24 cellular contexts compared by ENCODE assay signal in the genomic region with DNA sequence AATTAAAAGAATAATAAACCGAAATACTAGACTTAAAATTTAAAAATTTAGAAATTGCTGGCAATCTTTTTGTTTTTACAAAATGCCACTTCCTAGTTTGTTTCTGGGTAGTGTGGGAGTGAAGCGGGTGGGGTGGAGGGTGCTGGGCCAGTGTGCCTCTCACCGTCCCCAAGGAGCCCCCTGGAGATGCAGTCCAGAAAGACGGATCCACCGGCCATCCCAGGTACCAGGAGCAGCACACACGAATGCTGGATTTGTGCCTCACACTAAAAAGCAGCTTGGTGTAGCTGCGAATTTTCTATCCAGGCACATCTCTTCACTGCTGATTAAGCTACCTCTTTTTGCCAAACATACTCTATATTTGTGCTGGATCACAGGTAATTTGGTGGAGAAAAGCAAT.
DNase-seq lines count a peak whose midpoint lies in the region; ATAC-seq, FAIRE-seq and TF ChIP-seq lines count a peak whose summit lies in the region.
"Had no signal": no experiment of that assay in that cellular context is flagged by ENCODE, and none has a peak within 500 bp of the region (broad histone marks: within the 10 kb centered on the region; RNA-seq: fewer than 3 reads in every experiment).

No MANE protein-coding gene starts in this region.

- no peak for DNase-seq in H1 (ENCODE audit: low read depth in 1 of 2, low spot score in 2 of 2)
- peak; percentile 28 for DNase-seq in mesenteric fat pad (ENCODE audit: low spot score)
- DNase-seq in HUDEP-2 (lab: John Stamatoyannopoulos, UW; ENCODE audit: unreplicated experiment in 76 of 76) = no peak
- DNase-seq: 8988T; ACHN; AML-193; BE2C; C1 segment of cervical spinal cord; Caco-2; CD4-positive, CD25-positive, alpha-beta regulatory T cell; CD8-positive, alpha-beta T cell; DMS153; DND-41; HFFc6 had no signal

- no peaks in the 10 kb centered on the region for H3K27me3 ChIP-seq in HUES48 (ENCODE audit: control insufficient read depth, insufficient read depth, low read length)
- H3K27me3 ChIP-seq in H1 (replicated peaks in 1 of 4; ENCODE audit: control insufficient read depth in 3 of 4, extremely low read depth in 1 of 4, insufficient read depth in 3 of 4, low read length in 3 of 4) = no peaks in the 10 kb centered on the region
- H3K27me3 ChIP-seq: BE2C had no signal

- H3K4me1 ChIP-seq in HUES48 (ENCODE audit: control insufficient read depth, insufficient read depth, low read length) (peaks cover 17% of the 10 kb centered on the region), H1 (replicated peaks in 1 of 4; ENCODE audit: control insufficient read depth in 3 of 4, insufficient read depth in 4 of 4, low read length in 3 of 4) (peaks cover 3 to 11% (median 3%) of the 10 kb centered on the region in 4 experiments)
- H3K4me1 ChIP-seq: A549, BE2C, Caco-2, HAP-1 had no signal

- TF ChIP-seq CTCF in H1 (IDR thresholded peaks at IDR 0.05; ENCODE audit: control extremely low read depth in 1 of 3, insufficient read depth in 1 of 3, low read depth in 1 of 3, low read length in 3 of 3) = no peak

- no peak for ATAC-seq in GM18909 (IDR thresholded peaks at IDR 0.05; ENCODE audit: poor library complexity, unreplicated experiment)
- no peak for ATAC-seq in HG02759 (IDR thresholded peaks at IDR 0.05; ENCODE audit: unreplicated experiment)
- ATAC-seq: A549; CD8-positive, alpha-beta T cell; GM23338 had no signal

- no peak for FAIRE-seq in H1 (lab: Jason Lieb, UNC)
- FAIRE-seq: A549, G401.6, GM12892, GM19239, H54 had no signal

- 88% methylated on average over 7 of the region's 7 CpGs; no CpG with 5 or more reads in 1 of the 2 experiments for WGBS in H1 (ENCODE audit: extremely low coverage in 1 of 2, insufficient coverage in 1 of 2, insufficient read length in 1 of 2, insufficient replicate concordance in 2 of 2, low coverage in 1 of 2, low lambda C conversion rate in 2 of 2, missing lambda C conversion rate in 1 of 2), 2 experiments

- no peak overlapping the region for H3K56ac ChIP-seq in H1 (replicated peaks; ENCODE audit: insufficient read length, low read depth, low read length)

- no peak overlapping the region for H3K14ac ChIP-seq in H1 (ENCODE audit: insufficient read length)

- H4K91ac ChIP-seq in H1 (replicated peaks; ENCODE audit: insufficient read length, low read length) = no peak overlapping the region

- H3K36me3 ChIP-seq in HUES48 (ENCODE audit: control insufficient read depth, insufficient read depth, low read length) (no peaks in the 10 kb centered on the region), H1 (ENCODE audit: control insufficient read depth in 2 of 4, insufficient read depth in 4 of 4, low read length in 3 of 4) (no peaks in the 10 kb centered on the region)
- H3K36me3 ChIP-seq: BE2C, HAP-1 had no signal

- H3K23ac ChIP-seq in H1 (ENCODE audit: insufficient read length) = no peak overlapping the region

- H3K4me3 ChIP-seq in HUES48 (ENCODE audit: low read depth, low read length) (no peak overlapping the region), H1 (ENCODE audit: extremely low read depth in 1 of 4, insufficient read depth in 2 of 4, low read depth in 3 of 4, low read length in 4 of 4) (no peak overlapping the region)
- H3K4me3 ChIP-seq: A549, GM23338, HAP-1 had no signal

- no peak overlapping the region for H2BK120ac ChIP-seq in H1 (replicated peaks; ENCODE audit: low read depth, low read length)

- H3K79me1 ChIP-seq in H1 (ENCODE audit: low read depth, low read length) = no peaks in the 10 kb centered on the region

- H2AK5ac ChIP-seq in H1 (ENCODE audit: low read depth, low read length) = no peak overlapping the region

- no peak overlapping the region for H4K8ac ChIP-seq in H1 (ENCODE audit: extremely low read depth, insufficient read depth, low read length)

- no peak overlapping the region for H4K5ac ChIP-seq in H1 (ENCODE audit: insufficient read length, low read depth, low read length)

- H3K79me2 ChIP-seq in H1 (ENCODE audit: control insufficient read depth in 1 of 2, insufficient read depth in 2 of 2, low read length in 2 of 2) = no peaks in the 10 kb centered on the region

- POLR2A ChIA-PET in H1 (lab: Charles Lee; ENCODE audit: partially characterized antibody) = interaction anchor here (1.0 kb wide), 1 partner anchor 16 kb away, joined by 3 read pairs; no protein-coding TSS in a partner anchor

- CTCF ChIA-PET in H1 (lab: Charles Lee; ENCODE audit: partially characterized antibody) = interaction anchor here (0.9 to 1.3 kb wide), 3 partner anchors 9 to 246 kb away, joined by 3 to 5 read pairs (median 3); no protein-coding TSS in a partner anchor

- H3K9me3 ChIP-seq in HUES48 (ENCODE audit: control insufficient read depth, insufficient read depth, low read length) (0 out of 2 replicates have a peak, but pooled peaks cover 5% of the 10 kb centered on the region), H1 (ENCODE audit: insufficient read depth in 2 of 2, low read depth in 1 of 2, low read length in 1 of 2) (no peaks in the 10 kb centered on the region)
- H3K9me3 ChIP-seq: BE2C, HAP-1 had no signal

- H2BK20ac ChIP-seq in H1 (ENCODE audit: low read length) = 0 out of 2 replicates have a peak overlapping the region, but pooled peaks have one; percentile 3

- no peak overlapping the region for H2BK12ac ChIP-seq in H1 (ENCODE audit: low read depth, low read length)

- H2BK15ac ChIP-seq in H1 (ENCODE audit: low read length) = no peak overlapping the region

- H3K9ac ChIP-seq in HUES48 (ENCODE audit: low read depth, low read length) (no peak overlapping the region), H1 (replicated peaks in 1 of 4; ENCODE audit: extremely low read depth in 1 of 4, low read depth in 3 of 4, low read length in 3 of 4) (no peak overlapping the region)

- no peak overlapping the region for H2BK5ac ChIP-seq in H1 (ENCODE audit: low read depth, low read length)

- TF ChIP-seq RAD21 in H1 (IDR thresholded peaks at IDR 0.05 in 1 of 2, conservative IDR thresholded peaks at IDR 0.05 in 1 of 2; ENCODE audit: low read depth in 2 of 2, low read length in 2 of 2) = no peak

- H3K4me2 ChIP-seq in H1 (ENCODE audit: insufficient read depth in 1 of 2, low read depth in 2 of 2, low read length in 2 of 2) = no peak overlapping the region
- H3K4me2 ChIP-seq: A549, GM23338 had no signal

- H2AFZ ChIP-seq in H1 (ENCODE audit: low read length) = no peak overlapping the region
- H2AFZ ChIP-seq: GM23338 had no signal

- H3K27ac ChIP-seq in HUES48 (ENCODE audit: low read depth, low read length) (peak overlapping the region; percentile 32), H1 (ENCODE audit: low read depth, low read length) (no peak overlapping the region)
- H3K27ac ChIP-seq: A549 had no signal

- no peaks in the 10 kb centered on the region; the same call in 1 of the 2 replicates for H3K23me2 ChIP-seq in H1 (ENCODE audit: low read depth, low read length)

- TF ChIP-seq EP300 in H1 (IDR thresholded peaks at IDR 0.05; ENCODE audit: borderline replicate concordance in 1 of 2, low read depth in 2 of 2, low read length in 2 of 2) = no peak

- TF ChIP-seq POLR2A in H1 (IDR thresholded peaks at IDR 0.05; ENCODE audit: control extremely low read depth in 1 of 2, low read depth in 2 of 2, low read length in 2 of 2) = no peak

- H3K18ac ChIP-seq in H1 (ENCODE audit: extremely low read depth, low read length) = peak overlapping the region; percentile 44; the same call in 1 of the 2 replicates

- H4K20me1 ChIP-seq in H1 (replicated peaks in 1 of 2; ENCODE audit: control insufficient read depth in 1 of 2, insufficient read depth in 2 of 2, low read length in 2 of 2) = no peaks in the 10 kb centered on the region

- H3K4ac ChIP-seq in H1 (replicated peaks; ENCODE audit: insufficient read length, low read depth, low read length) = no peak overlapping the region

TF ChIP-seq in H1, 55 proteins besides CTCF, POLR2A, EP300 and RAD21:
- TF ChIP-seq TCF12 (IDR thresholded peaks at IDR 0.05; ENCODE audit: low read depth, low read length) (no peak), SUZ12 (IDR thresholded peaks at IDR 0.05; ENCODE audit: low read length) (no peak), FOSL1 (IDR thresholded peaks at IDR 0.05; ENCODE audit: insufficient read depth, low read depth, low read length) (no peak), BCL11A (IDR thresholded peaks at IDR 0.05; ENCODE audit: low read depth in 2 of 2, low read length in 2 of 2) (no peak), NRF1 (IDR thresholded peaks at IDR 0.05; ENCODE audit: low read depth, low read length) (no peak), NANOG (IDR thresholded peaks at IDR 0.05; ENCODE audit: insufficient read depth, low read depth, low read length, poor library complexity, severe bottlenecking) (no peak), HDAC2 (IDR thresholded peaks at IDR 0.05; ENCODE audit: borderline replicate concordance in 1 of 2, low read depth in 2 of 2, low read length in 2 of 2) (no peak), JUN (IDR thresholded peaks at IDR 0.05; ENCODE audit: low read depth, low read length) (no peak)
- TF ChIP-seq, protein P1, sequence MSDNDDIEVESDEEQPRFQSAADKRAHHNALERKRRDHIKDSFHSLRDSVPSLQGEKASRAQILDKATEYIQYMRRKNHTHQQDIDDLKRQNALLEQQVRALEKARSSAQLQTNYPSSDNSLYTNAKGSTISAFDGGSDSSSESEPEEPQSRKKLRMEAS (IDR thresholded peaks at IDR 0.05) = no peak
